33 cellular contexts compared by ENCODE assay signal in genomic region chr4:154328030-154328429, GRCh38.
"Had no signal": no experiment of that assay in that cellular context is flagged by ENCODE, and none has a peak within 500 bp of the region (broad histone marks: within the 10 kb centered on the region; RNA-seq: fewer than 3 reads in every experiment).

No MANE protein-coding gene starts in this region.

- H3K27me3 ChIP-seq: ascending aorta, brain microvascular endothelial cell had no signal

- FAIRE-seq: astrocyte, bronchial epithelial cell had no signal

- ATAC-seq: activated naive CD4-positive, alpha-beta T cell treated with anti-CD3 and anti-CD28 coated beads, Interleukin-2, amount 50 U/mL, for 72 hours; activated naive CD8-positive, alpha-beta T cell treated with anti-CD3 and anti-CD28 coated beads, Interleukin-2, amount 50 U/mL, for 24 hours; activated T-cell treated with anti-CD3 and anti-CD28 coated beads, Interleukin-2, amount 50 U/mL, for 4 hours; activated T-cell treated with anti-CD3 and anti-CD28 coated beads, Interleukin-2, amount 50 U/mL, for 72 hours; activated T-helper 17 cell treated with anti-CD3 and anti-CD28 coated beads, Interleukin-2, amount 50 U/mL, for 72 hours; body of pancreas had no signal

- H3K27ac ChIP-seq: adrenal gland, ascending aorta, body of pancreas, brain microvascular endothelial cell, breast epithelium, cardiac muscle cell had no signal

- DNase-seq: activated effector memory CD4-positive, alpha-beta T cell treated with anti-CD3 and anti-CD28 coated beads, Interleukin-2, amount 50 U/mL, for 16 hours; activated effector memory CD4-positive, alpha-beta T cell treated with Interleukin-2 at 50 U/mL for 16 hours; activated gamma-delta T cell; activated gamma-delta T cell treated with Interleukin-2 at 50 U/mL for 16 hours; activated naive CD4-positive, alpha-beta T cell; activated naive CD4-positive, alpha-beta T cell treated with anti-CD3 and anti-CD28 coated beads for 36 hours; activated naive CD4-positive, alpha-beta T cell treated with anti-CD3 and anti-CD28 coated beads, Interleukin-2, amount 10 ng/mL, durations not matched to agents 7 days and 5 days; activated naive CD4-positive, alpha-beta T cell treated with Interleukin-2 at 50 U/mL for 16 hours; activated naive CD8-positive, alpha-beta T cell treated with anti-CD3 and anti-CD28 coated beads for 36 hours; activated naive CD8-positive, alpha-beta T cell treated with anti-CD3 and anti-CD28 coated beads, Interleukin-2, amount 10 ng/mL, durations not matched to agents 7 days and 5 days; activated naive CD8-positive, alpha-beta T cell treated with anti-CD3 and anti-CD28 coated beads, Interleukin-2, amount 50 U/mL, for 24 hours; activated T-cell treated with anti-CD3 and anti-CD28 coated beads, Interleukin-2, amount 50 U/mL, for 1 hour; activated T-cell treated with anti-CD3 and anti-CD28 coated beads, Interleukin-2, amount 50 U/mL, for 24 hours; activated T-cell treated with anti-CD3 and anti-CD28 coated beads, Interleukin-2, amount 50 U/mL, for 4 hours; activated T-cell treated with anti-CD3 and anti-CD28 coated beads, Interleukin-2, amount 50 U/mL, for 48 hours; activated T-cell treated with anti-CD3 and anti-CD28 coated beads, Interleukin-2, amount 50 U/mL, for 72 hours; adrenal gland; amniotic stem cell; amygdala; anterior cingulate cortex; aorta; body of pancreas; brain microvascular endothelial cell; caudate nucleus; central memory CD4-positive, alpha-beta T cell; cerebellar nuclear complex had no signal

- H3K9me3 ChIP-seq: adrenal gland, ascending aorta, body of pancreas, breast epithelium had no signal

- H3K36me3 ChIP-seq: adrenal gland, ascending aorta, brain microvascular endothelial cell, breast epithelium, cardiac muscle cell had no signal

- H3K4me1 ChIP-seq: ascending aorta, breast epithelium had no signal

- H3K4me3 ChIP-seq: adrenal gland, ascending aorta, body of pancreas, breast epithelium, cardiac muscle cell had no signal
